7 cellular contexts compared by ENCODE assay signal in genomic region chr4:102809190-102809589, GRCh38. TPM values are rescaled to one million over a fixed set of nuclear protein-coding genes. Genes with fewer than 3 reads are reported as not detected.
DNase-seq lines count a peak whose midpoint lies in the region; ATAC-seq, FAIRE-seq and TF ChIP-seq lines count a peak whose summit lies in the region.

No MANE protein-coding gene starts in this region.

- TF ChIP-seq CTCF in WTC11 (IDR thresholded peaks at IDR 0.05) = no peak

- peak; percentile 63 for ATAC-seq in HG02884 (IDR thresholded peaks at IDR 0.05; ENCODE audit: unreplicated experiment)
- ATAC-seq in WTC11 = no peak
- peak in 1 of 2 donors; percentile 55 for ATAC-seq in natural killer cell treated with Interleukin-12 subunit alpha and Interleukin-12 subunit beta and Interleukin-15 and Interleukin-18, amount 100 ng/mL, for 72 hours

- H3K4me1 Mint-ChIP-seq in WTC11 = peaks cover 33% of the 10 kb centered on the region
- H3K4me1 Mint-ChIP-seq in natural killer cell treated with Interleukin-12 subunit alpha and Interleukin-12 subunit beta and Interleukin-15 and Interleukin-18, amount 100 ng/mL, for 72 hours (ENCODE audit: low read depth in 2 of 2) = peaks cover 54 to 58% of the 10 kb centered on the region in 2 donors

- H3K4me3 Mint-ChIP-seq in WTC11 = no peak overlapping the region
- H3K4me3 Mint-ChIP-seq in natural killer cell treated with Interleukin-12 subunit alpha and Interleukin-12 subunit beta and Interleukin-15 and Interleukin-18, amount 100 ng/mL, for 72 hours = no peak overlapping the region

- peak; percentile 64 for FAIRE-seq in GM19239 (lab: Jason Lieb, UNC)

- H3K27me3 Mint-ChIP-seq in WTC11 (ENCODE audit: low read depth) = no peaks in the 10 kb centered on the region
- H3K27me3 Mint-ChIP-seq in natural killer cell treated with Interleukin-12 subunit alpha and Interleukin-12 subunit beta and Interleukin-15 and Interleukin-18, amount 100 ng/mL, for 72 hours = no peaks in the 10 kb centered on the region

- DNase-seq in GM19239 (ENCODE audit: insufficient read length, low spot score) (no peak), WTC11 (ENCODE audit: low spot score) (no peak), NCI-H1436 treated with DMSO at 0.1 percent for 48 hours (lab: John Stamatoyannopoulos, UW) (no peak), pons (ENCODE audit: low spot score) (no peak), NCI-H345 treated with DMSO at 0.1 percent for 48 hours (lab: John Stamatoyannopoulos, UW; ENCODE audit: unreplicated experiment) (no peak)
- no peak for DNase-seq in natural killer cell treated with Interleukin-12 subunit alpha and Interleukin-12 subunit beta and Interleukin-15 and Interleukin-18, amount 100 ng/mL, for 72 hours (ENCODE audit: low spot score)

- no peaks in the 10 kb centered on the region for H3K9me3 Mint-ChIP-seq in WTC11
- H3K9me3 Mint-ChIP-seq in natural killer cell treated with Interleukin-12 subunit alpha and Interleukin-12 subunit beta and Interleukin-15 and Interleukin-18, amount 100 ng/mL, for 72 hours = no peaks in the 10 kb centered on the region

- peaks cover 41% of the 10 kb centered on the region for H3K36me3 Mint-ChIP-seq in WTC11
- peaks cover 35% of the 10 kb centered on the region for H3K36me3 Mint-ChIP-seq in natural killer cell treated with Interleukin-12 subunit alpha and Interleukin-12 subunit beta and Interleukin-15 and Interleukin-18, amount 100 ng/mL, for 72 hours

- peak overlapping the region; percentile 46 for H3K27ac Mint-ChIP-seq in WTC11
- H3K27ac Mint-ChIP-seq in natural killer cell treated with Interleukin-12 subunit alpha and Interleukin-12 subunit beta and Interleukin-15 and Interleukin-18, amount 100 ng/mL, for 72 hours = peak overlapping the region; percentile 28 to 54

- CTCF ChIA-PET in WTC11 (lab: Charles Lee) = interaction anchor here (0.8 to 1.8 kb wide), 2 partner anchors 223 to 230 kb away, joined by 3 to 4 read pairs; no protein-coding TSS in a partner anchor

- POLR2A ChIA-PET in WTC11 (lab: Charles Lee) = no interaction called here

TF ChIP-seq in WTC11, 78 proteins besides CTCF, POLR2A, EP300 and RAD21:
- no peak for TF ChIP-seq HMGA2 (CRISPR knock-in tag; IDR thresholded peaks at IDR 0.05)
- TF ChIP-seq JUN (CRISPR knock-in tag; IDR thresholded peaks at IDR 0.05) = no peak
- no peak for TF ChIP-seq ZNF317 (CRISPR knock-in tag; IDR thresholded peaks at IDR 0.05; ENCODE audit: borderline replicate concordance, low read depth)
- no peak for TF ChIP-seq NFE2L1 (CRISPR knock-in tag; IDR thresholded peaks at IDR 0.05)
- no peak for TF ChIP-seq RORB (CRISPR knock-in tag; IDR thresholded peaks at IDR 0.05)
- TF ChIP-seq, protein P1, sequence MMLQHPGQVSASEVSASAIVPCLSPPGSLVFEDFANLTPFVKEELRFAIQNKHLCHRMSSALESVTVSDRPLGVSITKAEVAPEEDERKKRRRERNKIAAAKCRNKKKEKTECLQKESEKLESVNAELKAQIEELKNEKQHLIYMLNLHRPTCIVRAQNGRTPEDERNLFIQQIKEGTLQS (CRISPR knock-in tag; conservative IDR thresholded peaks at IDR 0.05) = no peak
- no peak for TF ChIP-seq SMAD4 (CRISPR knock-in tag; IDR thresholded peaks at IDR 0.05)
- no peak for TF ChIP-seq NFATC4 (CRISPR knock-in tag; IDR thresholded peaks at IDR 0.05)
- no peak for TF ChIP-seq PRRX2 (CRISPR knock-in tag; IDR thresholded peaks at IDR 0.05)
- TF ChIP-seq PRDM15 (CRISPR knock-in tag; IDR thresholded peaks at IDR 0.05) = no peak
- TF ChIP-seq TP53 (CRISPR knock-in tag; IDR thresholded peaks at IDR 0.05) = no peak
- TF ChIP-seq ETV6 (CRISPR knock-in tag; IDR thresholded peaks at IDR 0.05) = no peak
- TF ChIP-seq NR1H2 (CRISPR knock-in tag; IDR thresholded peaks at IDR 0.05) = no peak

RNA-seq across cellular contexts. Expression of gene UBE2D3, which starts 18.2 kb away (rescaled TPM):
- total RNA-seq in WTC11 (2021) = 326 to 351 TPM (median 334 TPM) in 3 replicates
- 100 to 1,000 TPM; 400 to 403 TPM for total RNA-seq in natural killer cell treated with Interleukin-12 subunit alpha and Interleukin-12 subunit beta and Interleukin-15 and Interleukin-18, amount 100 ng/mL, for 72 hours

RNA-seq across cellular contexts. Expression of gene MANBA, which starts 48.4 kb away (rescaled TPM):
- total RNA-seq in WTC11 (2021) = 35.1 to 37.6 TPM (median 37.5 TPM) in 3 replicates
- 10 to 100 TPM; 14.7 to 15.5 TPM for total RNA-seq in natural killer cell treated with Interleukin-12 subunit alpha and Interleukin-12 subunit beta and Interleukin-15 and Interleukin-18, amount 100 ng/mL, for 72 hours

RNA-seq across cellular contexts. Expression of gene CISD2, which starts 59.6 kb away (rescaled TPM):
- total RNA-seq in WTC11 (2021) = 30.0 to 36.6 TPM (median 36.2 TPM) in 3 replicates
- total RNA-seq in natural killer cell treated with Interleukin-12 subunit alpha and Interleukin-12 subunit beta and Interleukin-15 and Interleukin-18, amount 100 ng/mL, for 72 hours = 10 to 100 TPM; 26.8 to 31.1 TPM
